In genomic region chr17:82204831-82205719, GRCh38 we compare ENCODE assay signal across 8 cellular contexts. TPM values are rescaled to one million over a fixed set of nuclear protein-coding genes. Genes with fewer than 3 reads are reported as not detected.
DNase-seq lines count a peak whose midpoint lies in the region; ATAC-seq and TF ChIP-seq lines count a peak whose summit lies in the region.

No MANE protein-coding gene starts in this region.

- no peaks in the 10 kb centered on the region for H3K9me3 Mint-ChIP-seq in activated T-cell treated with anti-CD3 and anti-CD28 coated beads, Interleukin-2, amount 50 U/mL, for 4 hours
- no peaks in the 10 kb centered on the region for H3K9me3 Mint-ChIP-seq in GM23338

- DNase-seq in DMS53 (lab: John Stamatoyannopoulos, UW) (peak; percentile 98), NCI-H1092 (lab: John Stamatoyannopoulos, UW) (peak; percentile 20), left cardiac atrium (no peak), GM23338 (ENCODE audit: low spot score) (no peak)
- peak; percentile 32 for DNase-seq in activated T-cell treated with anti-CD3 and anti-CD28 coated beads, Interleukin-2, amount 50 U/mL, for 4 hours

- H4K20me1 ChIP-seq in GM23338 (replicated peaks; ENCODE audit: insufficient read depth), result no peaks in the 10 kb centered on the region; the same call in 1 of the 2 replicates

- intact Hi-C loops in left cardiac atrium (cut with DNase I), result loop anchor here in 1 of 2 donors (5.0 kb wide), 1 partner anchor 117 kb away; no protein-coding TSS in a partner anchor

- H3K4me1 ChIP-seq in GM23338 (ENCODE audit: insufficient read depth), result no peaks in the 10 kb centered on the region

- H3K36me3 ChIP-seq in GM23338 (ENCODE audit: insufficient read depth), result no peaks in the 10 kb centered on the region

- H3K4me3 ChIP-seq in GM23338, result no peak overlapping the region

- H3K4me3 Mint-ChIP-seq in activated T-cell treated with anti-CD3 and anti-CD28 coated beads, Interleukin-2, amount 50 U/mL, for 4 hours, result no peak overlapping the region
- no peak overlapping the region for H3K4me3 Mint-ChIP-seq in GM23338

- peaks cover 4% of the 10 kb centered on the region for H3K36me3 Mint-ChIP-seq in activated T-cell treated with anti-CD3 and anti-CD28 coated beads, Interleukin-2, amount 50 U/mL, for 4 hours (ENCODE audit: insufficient read depth)
- H3K36me3 Mint-ChIP-seq in GM23338 (ENCODE audit: low read depth), result no peaks in the 10 kb centered on the region

- no peaks in the 10 kb centered on the region for H3K79me2 ChIP-seq in GM23338 (replicated peaks; ENCODE audit: insufficient read depth)

- ATAC-seq in activated T-cell treated with anti-CD3 and anti-CD28 coated beads, Interleukin-2, amount 50 U/mL, for 4 hours, result peak; percentile 75 to 78
- ATAC-seq in left cardiac atrium (peak; percentile 24 to 48), GM23338 (no peak), GM18519 (IDR thresholded peaks at IDR 0.05; ENCODE audit: low FRiP score, unreplicated experiment) (no peak), HG03045 (IDR thresholded peaks at IDR 0.05; ENCODE audit: unreplicated experiment) (no peak), GM21360 (IDR thresholded peaks at IDR 0.05; ENCODE audit: unreplicated experiment) (no peak)

- H3K9me2 ChIP-seq in GM23338 (ENCODE audit: insufficient read depth), result no peaks in the 10 kb centered on the region

- H3K4me1 Mint-ChIP-seq in activated T-cell treated with anti-CD3 and anti-CD28 coated beads, Interleukin-2, amount 50 U/mL, for 4 hours (ENCODE audit: low read depth), result peaks cover 56% of the 10 kb centered on the region
- peaks cover 3% of the 10 kb centered on the region; the same call in 1 of the 3 replicates for H3K4me1 Mint-ChIP-seq in GM23338

- no peak overlapping the region for H2AFZ ChIP-seq in GM23338

- H3F3A ChIP-seq in GM23338 (replicated peaks; ENCODE audit: low read depth), result no peaks in the 10 kb centered on the region

- H3K27ac ChIP-seq in GM23338 (ENCODE audit: low read depth), result no peak overlapping the region

- no peak overlapping the region for H3K27ac Mint-ChIP-seq in GM23338

- TF ChIP-seq CTCF in GM23338 (conservative IDR thresholded peaks at IDR 0.05; ENCODE audit: low read depth in 2 of 2), result no peak

- no peaks in the 10 kb centered on the region for H3K27me3 Mint-ChIP-seq in activated T-cell treated with anti-CD3 and anti-CD28 coated beads, Interleukin-2, amount 50 U/mL, for 4 hours (ENCODE audit: low read depth)
- H3K27me3 Mint-ChIP-seq in GM23338 (ENCODE audit: insufficient read depth, low read depth, poor library complexity), result peaks cover 4% of the 10 kb centered on the region

- H3K27me3 ChIP-seq in GM23338 (ENCODE audit: insufficient read depth), result no peaks in the 10 kb centered on the region

- H3K4me2 ChIP-seq in GM23338, result no peak overlapping the region

TF ChIP-seq in GM23338, 12 proteins besides CTCF, POLR2A, EP300 and RAD21 (continues in another document):
- TF ChIP-seq POLR2AphosphoS5 (IDR thresholded peaks at IDR 0.05; ENCODE audit: low read depth), result no peak
- no peak for TF ChIP-seq ETS1 (IDR thresholded peaks at IDR 0.05)
- no peak for TF ChIP-seq NANOG (IDR thresholded peaks at IDR 0.05; ENCODE audit: borderline replicate concordance)
- TF ChIP-seq JUNB (IDR thresholded peaks at IDR 0.05; ENCODE audit: unreplicated experiment), result no peak
- TF ChIP-seq, protein P1, sequence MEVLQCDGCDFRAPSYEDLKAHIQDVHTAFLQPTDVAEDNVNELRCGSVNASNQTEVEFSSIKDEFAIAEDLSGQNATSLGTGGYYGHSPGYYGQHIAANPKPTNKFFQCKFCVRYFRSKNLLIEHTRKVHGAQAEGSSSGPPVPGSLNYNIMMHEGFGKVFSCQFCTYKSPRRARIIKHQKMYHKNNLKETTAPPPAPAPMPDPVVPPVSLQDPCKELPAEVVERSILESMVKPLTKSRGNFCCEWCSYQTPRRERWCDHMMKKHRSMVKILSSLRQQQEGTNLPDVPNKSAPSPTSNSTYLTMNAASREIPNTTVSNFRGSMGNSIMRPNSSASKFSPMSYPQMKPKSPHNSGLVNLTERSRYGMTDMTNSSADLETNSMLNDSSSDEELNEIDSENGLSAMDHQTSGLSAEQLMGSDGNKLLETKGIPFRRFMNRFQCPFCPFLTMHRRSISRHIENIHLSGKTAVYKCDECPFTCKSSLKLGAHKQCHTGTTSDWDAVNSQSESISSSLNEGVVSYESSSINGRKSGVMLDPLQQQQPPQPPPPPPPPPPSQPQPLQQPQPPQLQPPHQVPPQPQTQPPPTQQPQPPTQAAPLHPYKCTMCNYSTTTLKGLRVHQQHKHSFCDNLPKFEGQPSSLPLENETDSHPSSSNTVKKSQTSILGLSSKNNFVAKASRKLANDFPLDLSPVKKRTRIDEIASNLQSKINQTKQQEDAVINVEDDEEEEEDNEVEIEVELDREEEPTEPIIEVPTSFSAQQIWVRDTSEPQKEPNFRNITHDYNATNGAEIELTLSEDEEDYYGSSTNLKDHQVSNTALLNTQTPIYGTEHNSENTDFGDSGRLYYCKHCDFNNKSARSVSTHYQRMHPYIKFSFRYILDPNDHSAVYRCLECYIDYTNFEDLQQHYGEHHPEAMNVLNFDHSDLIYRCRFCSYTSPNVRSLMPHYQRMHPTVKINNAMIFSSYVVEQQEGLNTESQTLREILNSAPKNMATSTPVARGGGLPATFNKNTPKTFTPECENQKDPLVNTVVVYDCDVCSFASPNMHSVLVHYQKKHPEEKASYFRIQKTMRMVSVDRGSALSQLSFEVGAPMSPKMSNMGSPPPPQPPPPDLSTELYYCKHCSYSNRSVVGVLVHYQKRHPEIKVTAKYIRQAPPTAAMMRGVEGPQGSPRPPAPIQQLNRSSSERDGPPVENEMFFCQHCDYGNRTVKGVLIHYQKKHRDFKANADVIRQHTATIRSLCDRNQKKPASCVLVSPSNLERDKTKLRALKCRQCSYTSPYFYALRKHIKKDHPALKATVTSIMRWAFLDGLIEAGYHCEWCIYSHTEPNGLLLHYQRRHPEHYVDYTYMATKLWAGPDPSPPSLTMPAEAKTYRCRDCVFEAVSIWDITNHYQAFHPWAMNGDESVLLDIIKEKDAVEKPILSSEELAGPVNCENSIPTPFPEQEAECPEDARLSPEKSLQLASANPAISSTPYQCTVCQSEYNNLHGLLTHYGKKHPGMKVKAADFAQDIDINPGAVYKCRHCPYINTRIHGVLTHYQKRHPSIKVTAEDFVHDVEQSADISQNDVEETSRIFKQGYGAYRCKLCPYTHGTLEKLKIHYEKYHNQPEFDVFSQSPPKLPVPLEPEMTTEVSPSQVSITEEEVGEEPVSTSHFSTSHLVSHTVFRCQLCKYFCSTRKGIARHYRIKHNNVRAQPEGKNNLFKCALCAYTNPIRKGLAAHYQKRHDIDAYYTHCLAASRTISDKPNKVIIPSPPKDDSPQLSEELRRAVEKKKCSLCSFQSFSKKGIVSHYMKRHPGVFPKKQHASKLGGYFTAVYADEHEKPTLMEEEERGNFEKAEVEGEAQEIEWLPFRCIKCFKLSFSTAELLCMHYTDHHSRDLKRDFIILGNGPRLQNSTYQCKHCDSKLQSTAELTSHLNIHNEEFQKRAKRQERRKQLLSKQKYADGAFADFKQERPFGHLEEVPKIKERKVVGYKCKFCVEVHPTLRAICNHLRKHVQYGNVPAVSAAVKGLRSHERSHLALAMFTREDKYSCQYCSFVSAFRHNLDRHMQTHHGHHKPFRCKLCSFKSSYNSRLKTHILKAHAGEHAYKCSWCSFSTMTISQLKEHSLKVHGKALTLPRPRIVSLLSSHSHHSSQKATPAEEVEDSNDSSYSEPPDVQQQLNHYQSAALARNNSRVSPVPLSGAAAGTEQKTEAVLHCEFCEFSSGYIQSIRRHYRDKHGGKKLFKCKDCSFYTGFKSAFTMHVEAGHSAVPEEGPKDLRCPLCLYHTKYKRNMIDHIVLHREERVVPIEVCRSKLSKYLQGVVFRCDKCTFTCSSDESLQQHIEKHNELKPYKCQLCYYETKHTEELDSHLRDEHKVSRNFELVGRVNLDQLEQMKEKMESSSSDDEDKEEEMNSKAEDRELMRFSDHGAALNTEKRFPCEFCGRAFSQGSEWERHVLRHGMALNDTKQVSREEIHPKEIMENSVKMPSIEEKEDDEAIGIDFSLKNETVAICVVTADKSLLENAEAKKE (CRISPR knock-in tag; IDR thresholded peaks at IDR 0.05), result no peak
- no peak for TF ChIP-seq CREB1 (CRISPR knock-in tag; IDR thresholded peaks at IDR 0.05; ENCODE audit: low read depth)
- no peak for TF ChIP-seq ZNF114 (CRISPR knock-in tag; IDR thresholded peaks at IDR 0.05)

RNA-seq across cellular contexts. Expression of gene CCDC57, which starts 7.6 kb away (rescaled TPM):
- 10 to 100 TPM; 48.9 to 64.6 (median 60.5) TPM for total RNA-seq in activated T-cell treated with anti-CD3 and anti-CD28 coated beads, Interleukin-2, amount 50 U/mL, for 4 hours
- total RNA-seq in left cardiac atrium, result 10 to 100 TPM; 11.9 to 17.2 TPM
- total RNA-seq in GM23338 (2014; rRNA removed; shearing (Covaris generic)), result 6.7 and 16.3 TPM in 2 replicates
- polyA plus RNA-seq in GM23338 (2016; fragmentation: Nextera tagmentation; extraction: Ambion mirVana), result 6.4 and 7.0 TPM in 2 replicates

RNA-seq across cellular contexts. Expression of gene SLC16A3, which starts 23.8 kb away (rescaled TPM):
- total RNA-seq in activated T-cell treated with anti-CD3 and anti-CD28 coated beads, Interleukin-2, amount 50 U/mL, for 4 hours, result 10 to 100 TPM; 22.0 to 31.5 (median 26.3) TPM
- total RNA-seq in left cardiac atrium, result 10 to 100 TPM; 18.4 to 35.7 TPM
- 10.6 and 14.4 TPM in 2 replicates for total RNA-seq in GM23338 (2014; rRNA removed; shearing (Covaris generic))
- polyA plus RNA-seq in GM23338 (2016; fragmentation: Nextera tagmentation; extraction: Ambion mirVana), result 2.9 and 3.5 TPM in 2 replicates

Comparison
In these comparisons a context has a peak if more than half of its experiments do, and no peak if none do; other contexts are left out.
1. DNase-seq: peak in DMS53 (single experiment), NCI-H1092 (single experiment) and activated T-cell treated with anti-CD3 and anti-CD28 coated beads, Interleukin-2, amount 50 U/mL, for 4 hours (single experiment); none in left cardiac atrium (single experiment) and GM23338 (single experiment).
2. ATAC-seq: peak in activated T-cell treated with anti-CD3 and anti-CD28 coated beads, Interleukin-2, amount 50 U/mL, for 4 hours (2 of 2) and left cardiac atrium (2 of 2); none in GM23338 (single experiment), GM18519 (single experiment), HG03045 (single experiment) and GM21360 (single experiment).